Comparison of ENCODE assay signal across 1 cellular context in the genomic region with DNA sequence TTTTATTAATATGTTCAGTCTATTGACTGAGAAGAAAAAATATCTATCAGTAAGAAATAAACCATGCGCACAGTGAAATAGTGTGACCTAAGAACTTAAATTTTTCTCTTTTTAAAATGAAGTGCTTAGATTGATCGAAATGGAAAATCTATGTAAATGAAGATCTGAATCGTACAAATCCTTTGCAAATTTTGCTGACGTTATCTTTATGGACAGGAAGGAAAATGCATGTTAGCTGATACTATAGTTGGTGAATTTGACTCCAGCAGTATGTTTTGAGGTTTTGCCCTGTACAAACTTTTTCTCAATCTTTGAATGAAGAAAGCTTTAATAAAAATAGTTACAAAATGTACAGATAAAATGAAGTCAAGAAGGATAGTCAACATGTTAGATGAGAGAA.
TF ChIP-seq lines count a peak whose summit lies in the region.

No MANE protein-coding gene starts in this region.

TF ChIP-seq in HepG2, 621 proteins besides CTCF, POLR2A, EP300 and RAD21 (continued from another document):
- TF ChIP-seq ZNF101 (CRISPR knock-in tag; IDR thresholded peaks at IDR 0.05; ENCODE audit: borderline replicate concordance, low read depth) = no peak
- TF ChIP-seq KDM4B (CRISPR knock-in tag; IDR thresholded peaks at IDR 0.05) = no peak
- TF ChIP-seq NR2C2 (CRISPR knock-in tag; IDR thresholded peaks at IDR 0.05; ENCODE audit: borderline replicate concordance) = no peak
